9 cellular contexts compared by ENCODE assay signal in genomic region chr2:64876137-64876647, GRCh38.
DNase-seq lines count a peak whose midpoint lies in the region; ATAC-seq, FAIRE-seq and TF ChIP-seq lines count a peak whose summit lies in the region.
"Had no signal": no experiment of that assay in that cellular context is flagged by ENCODE, and none has a peak within 500 bp of the region (broad histone marks: within the 10 kb centered on the region; RNA-seq: fewer than 3 reads in every experiment).

No MANE protein-coding gene starts in this region.

- no peak for TF ChIP-seq CTCF in astrocyte of the spinal cord (IDR thresholded peaks at IDR 0.05; ENCODE audit: low read depth, low read length)

- DNase-seq in NCI-H748 (lab: John Stamatoyannopoulos, UW; ENCODE audit: unreplicated experiment) (peak; percentile 36), NCI-H748 treated with DMSO at 0.1 percent for 48 hours (lab: John Stamatoyannopoulos, UW) (no peak), astrocyte of the spinal cord (ENCODE audit: low read depth, low spot score) (peak; percentile 55), iris pigment epithelial cell (ENCODE audit: low read depth) (peak; percentile 69), urothelium cell line (ENCODE audit: low spot score) (peak; percentile 83), G401 (ENCODE audit: low spot score) (no peak), NCI-H2196 treated with DMSO at 0.1 percent for 48 hours (lab: John Stamatoyannopoulos, UW; ENCODE audit: unreplicated experiment) (no peak)
- DNase-seq: stimulated activated CD4-positive, alpha-beta T cell treated with anti-CD3 and anti-CD28 coated beads, Interleukin-1b, Interleukin-23, amount 100 ng/mL, for 48 hours had no signal

- FAIRE-seq in urothelium cell line (lab: Jason Lieb, UNC): peak; percentile 79

- no peak for ATAC-seq in GM18520 (IDR thresholded peaks at IDR 0.05; ENCODE audit: unreplicated experiment)

- in situ Hi-C loops in astrocyte of the spinal cord (cut with HindIII; ENCODE audit: low sequenced_read_pairs): no loop called here
- in situ Hi-C loops in G401 (cut with HindIII; ENCODE audit: low sequenced_read_pairs): no loop called here

- H3K4me3 ChIP-seq in astrocyte of the spinal cord (ENCODE audit: low read depth, low read length): no peak overlapping the region

Comparison
In these comparisons a context has a peak if more than half of its experiments do, and no peak if none do; other contexts are left out.
1. DNase-seq: peak in NCI-H748 (single experiment), astrocyte of the spinal cord (single experiment), iris pigment epithelial cell (single experiment) and urothelium cell line (single experiment); none in NCI-H748 treated with DMSO at 0.1 percent for 48 hours (single experiment), G401 (single experiment) and NCI-H2196 treated with DMSO at 0.1 percent for 48 hours (single experiment).